1 cellular context compared by ENCODE assay signal in the genomic region with DNA sequence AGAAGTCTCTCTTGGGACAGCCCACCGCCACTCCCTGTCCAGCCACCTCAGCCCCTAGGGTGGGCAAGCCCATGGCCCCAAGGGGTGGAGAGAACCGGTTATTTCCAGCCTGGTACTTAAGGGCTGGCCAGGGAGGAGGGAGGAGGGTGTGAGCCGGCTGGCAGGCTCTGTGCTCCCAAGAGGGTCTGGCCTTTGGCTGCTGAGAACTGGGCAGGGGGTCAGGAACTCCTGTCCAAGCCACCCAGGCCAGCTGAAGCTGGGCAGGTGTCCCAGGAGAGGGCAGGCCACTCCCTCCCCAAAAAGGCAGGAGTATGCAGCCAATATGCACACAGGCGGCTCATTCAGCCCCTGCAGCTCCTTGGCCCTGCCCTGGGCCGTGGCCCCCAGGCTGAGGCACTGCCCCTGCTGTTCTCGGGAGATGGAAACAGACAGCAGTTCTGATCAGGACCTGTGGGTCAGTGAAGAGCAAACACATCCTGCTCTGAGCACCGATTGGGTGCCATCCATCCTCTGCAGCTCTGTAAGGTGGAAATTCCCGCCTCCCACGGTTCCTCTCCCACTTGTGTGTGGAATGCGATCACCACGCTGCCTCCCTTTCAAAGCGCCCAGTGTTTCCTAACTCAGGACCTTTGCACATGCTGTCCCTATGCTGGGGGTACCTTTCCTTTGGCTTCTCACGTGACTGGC.
TF ChIP-seq lines count a peak whose summit lies in the region.

No MANE protein-coding gene starts in this region.

TF ChIP-seq in HepG2, 621 proteins besides CTCF, POLR2A, EP300 and RAD21 (continues in another document):
- peak; percentile 55 for TF ChIP-seq RBM39 (IDR thresholded peaks at IDR 0.05; ENCODE audit: low read depth, low read length, poor library complexity, severe bottlenecking)
- TF ChIP-seq HNF4A (CRISPR knock-in tag; IDR thresholded peaks at IDR 0.05): no peak
- TF ChIP-seq ZNF251 (CRISPR knock-in tag; IDR thresholded peaks at IDR 0.05): no peak
- TF ChIP-seq PHF8 (CRISPR knock-in tag; IDR thresholded peaks at IDR 0.05): 0 out of 2 replicates have a peak, but pooled peaks have one; percentile 12
- TF ChIP-seq, protein P1, sequence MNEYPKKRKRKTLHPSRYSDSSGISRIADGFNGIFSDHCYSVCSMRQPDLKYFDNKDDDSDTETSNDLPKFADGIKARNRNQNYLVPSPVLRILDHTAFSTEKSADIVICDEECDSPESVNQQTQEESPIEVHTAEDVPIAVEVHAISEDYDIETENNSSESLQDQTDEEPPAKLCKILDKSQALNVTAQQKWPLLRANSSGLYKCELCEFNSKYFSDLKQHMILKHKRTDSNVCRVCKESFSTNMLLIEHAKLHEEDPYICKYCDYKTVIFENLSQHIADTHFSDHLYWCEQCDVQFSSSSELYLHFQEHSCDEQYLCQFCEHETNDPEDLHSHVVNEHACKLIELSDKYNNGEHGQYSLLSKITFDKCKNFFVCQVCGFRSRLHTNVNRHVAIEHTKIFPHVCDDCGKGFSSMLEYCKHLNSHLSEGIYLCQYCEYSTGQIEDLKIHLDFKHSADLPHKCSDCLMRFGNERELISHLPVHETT (CRISPR knock-in tag; conservative IDR thresholded peaks at IDR 0.05): no peak
- TF ChIP-seq ADNP (CRISPR knock-in tag; IDR thresholded peaks at IDR 0.05): 0 out of 2 replicates have a peak, but pooled peaks have one; percentile 42
- TF ChIP-seq NCOA2 (CRISPR knock-in tag; IDR thresholded peaks at IDR 0.05): no peak
- TF ChIP-seq ZNF737 (CRISPR knock-in tag; IDR thresholded peaks at IDR 0.05; ENCODE audit: borderline replicate concordance): no peak
- TF ChIP-seq, protein P2, sequence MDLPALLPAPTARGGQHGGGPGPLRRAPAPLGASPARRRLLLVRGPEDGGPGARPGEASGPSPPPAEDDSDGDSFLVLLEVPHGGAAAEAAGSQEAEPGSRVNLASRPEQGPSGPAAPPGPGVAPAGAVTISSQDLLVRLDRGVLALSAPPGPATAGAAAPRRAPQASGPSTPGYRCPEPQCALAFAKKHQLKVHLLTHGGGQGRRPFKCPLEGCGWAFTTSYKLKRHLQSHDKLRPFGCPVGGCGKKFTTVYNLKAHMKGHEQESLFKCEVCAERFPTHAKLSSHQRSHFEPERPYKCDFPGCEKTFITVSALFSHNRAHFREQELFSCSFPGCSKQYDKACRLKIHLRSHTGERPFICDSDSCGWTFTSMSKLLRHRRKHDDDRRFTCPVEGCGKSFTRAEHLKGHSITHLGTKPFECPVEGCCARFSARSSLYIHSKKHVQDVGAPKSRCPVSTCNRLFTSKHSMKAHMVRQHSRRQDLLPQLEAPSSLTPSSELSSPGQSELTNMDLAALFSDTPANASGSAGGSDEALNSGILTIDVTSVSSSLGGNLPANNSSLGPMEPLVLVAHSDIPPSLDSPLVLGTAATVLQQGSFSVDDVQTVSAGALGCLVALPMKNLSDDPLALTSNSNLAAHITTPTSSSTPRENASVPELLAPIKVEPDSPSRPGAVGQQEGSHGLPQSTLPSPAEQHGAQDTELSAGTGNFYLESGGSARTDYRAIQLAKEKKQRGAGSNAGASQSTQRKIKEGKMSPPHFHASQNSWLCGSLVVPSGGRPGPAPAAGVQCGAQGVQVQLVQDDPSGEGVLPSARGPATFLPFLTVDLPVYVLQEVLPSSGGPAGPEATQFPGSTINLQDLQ (CRISPR knock-in tag; IDR thresholded peaks at IDR 0.05): no peak
- TF ChIP-seq ZNF883 (CRISPR knock-in tag; IDR thresholded peaks at IDR 0.05; ENCODE audit: not compliant biosample characterization): peak; percentile 56
- no peak for TF ChIP-seq ARHGAP35 (CRISPR knock-in tag; IDR thresholded peaks at IDR 0.05; ENCODE audit: borderline replicate concordance)
- TF ChIP-seq HDAC1 (CRISPR knock-in tag; IDR thresholded peaks at IDR 0.05): no peak
- TF ChIP-seq, protein P3, sequence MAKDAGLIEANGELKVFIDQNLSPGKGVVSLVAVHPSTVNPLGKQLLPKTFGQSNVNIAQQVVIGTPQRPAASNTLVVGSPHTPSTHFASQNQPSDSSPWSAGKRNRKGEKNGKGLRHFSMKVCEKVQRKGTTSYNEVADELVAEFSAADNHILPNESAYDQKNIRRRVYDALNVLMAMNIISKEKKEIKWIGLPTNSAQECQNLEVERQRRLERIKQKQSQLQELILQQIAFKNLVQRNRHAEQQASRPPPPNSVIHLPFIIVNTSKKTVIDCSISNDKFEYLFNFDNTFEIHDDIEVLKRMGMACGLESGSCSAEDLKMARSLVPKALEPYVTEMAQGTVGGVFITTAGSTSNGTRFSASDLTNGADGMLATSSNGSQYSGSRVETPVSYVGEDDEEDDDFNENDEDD (CRISPR knock-in tag; IDR thresholded peaks at IDR 0.05; ENCODE audit: borderline replicate concordance): peak; percentile 29; the same call in 1 of the 2 replicates
- TF ChIP-seq XRCC5 (optimal IDR thresholded peaks at IDR 0.05; ENCODE audit: low read length): peak; percentile 31
- TF ChIP-seq ZNF83 (CRISPR knock-in tag; IDR thresholded peaks at IDR 0.05; ENCODE audit: borderline replicate concordance): no peak
- TF ChIP-seq RBFOX2 (IDR thresholded peaks at IDR 0.05; ENCODE audit: low read depth, low read length): no peak
- no peak for TF ChIP-seq POLR2AphosphoS5 (IDR thresholded peaks at IDR 0.05; ENCODE audit: low read depth, low read length)
- no peak for TF ChIP-seq SOX6 (IDR thresholded peaks at IDR 0.05)
- TF ChIP-seq SOX6 (CRISPR knock-in tag; IDR thresholded peaks at IDR 0.05): peak; percentile 51; the same call in 1 of the 2 replicates
- 0 out of 2 replicates have a peak, but pooled peaks have one; percentile 44 for TF ChIP-seq ZNF547 (CRISPR knock-in tag; IDR thresholded peaks at IDR 0.05)
- no peak for TF ChIP-seq DMAP1 (CRISPR knock-in tag; IDR thresholded peaks at IDR 0.05)
- TF ChIP-seq ZNF354B (CRISPR knock-in tag; IDR thresholded peaks at IDR 0.05): no peak
- TF ChIP-seq TOPORS (CRISPR knock-in tag; IDR thresholded peaks at IDR 0.05): no peak
- TF ChIP-seq BHLHE40 (IDR thresholded peaks at IDR 0.05; ENCODE audit: low read length): peak; percentile 66; the same call in 1 of the 2 replicates
- 0 out of 2 replicates have a peak, but pooled peaks have one; percentile 18 for TF ChIP-seq TBX2 (CRISPR knock-in tag; IDR thresholded peaks at IDR 0.05; ENCODE audit: borderline replicate concordance)
- no peak for TF ChIP-seq STAT5B (CRISPR knock-in tag; IDR thresholded peaks at IDR 0.05)
- 0 out of 2 replicates have a peak, but pooled peaks have one; percentile 28 for TF ChIP-seq ZNF619 (CRISPR knock-in tag; IDR thresholded peaks at IDR 0.05)
- TF ChIP-seq PLRG1 (conservative IDR thresholded peaks at IDR 0.05): no peak
- TF ChIP-seq ZNF75D (CRISPR knock-in tag; IDR thresholded peaks at IDR 0.05; ENCODE audit: borderline replicate concordance): no peak
- TF ChIP-seq, protein P4, sequence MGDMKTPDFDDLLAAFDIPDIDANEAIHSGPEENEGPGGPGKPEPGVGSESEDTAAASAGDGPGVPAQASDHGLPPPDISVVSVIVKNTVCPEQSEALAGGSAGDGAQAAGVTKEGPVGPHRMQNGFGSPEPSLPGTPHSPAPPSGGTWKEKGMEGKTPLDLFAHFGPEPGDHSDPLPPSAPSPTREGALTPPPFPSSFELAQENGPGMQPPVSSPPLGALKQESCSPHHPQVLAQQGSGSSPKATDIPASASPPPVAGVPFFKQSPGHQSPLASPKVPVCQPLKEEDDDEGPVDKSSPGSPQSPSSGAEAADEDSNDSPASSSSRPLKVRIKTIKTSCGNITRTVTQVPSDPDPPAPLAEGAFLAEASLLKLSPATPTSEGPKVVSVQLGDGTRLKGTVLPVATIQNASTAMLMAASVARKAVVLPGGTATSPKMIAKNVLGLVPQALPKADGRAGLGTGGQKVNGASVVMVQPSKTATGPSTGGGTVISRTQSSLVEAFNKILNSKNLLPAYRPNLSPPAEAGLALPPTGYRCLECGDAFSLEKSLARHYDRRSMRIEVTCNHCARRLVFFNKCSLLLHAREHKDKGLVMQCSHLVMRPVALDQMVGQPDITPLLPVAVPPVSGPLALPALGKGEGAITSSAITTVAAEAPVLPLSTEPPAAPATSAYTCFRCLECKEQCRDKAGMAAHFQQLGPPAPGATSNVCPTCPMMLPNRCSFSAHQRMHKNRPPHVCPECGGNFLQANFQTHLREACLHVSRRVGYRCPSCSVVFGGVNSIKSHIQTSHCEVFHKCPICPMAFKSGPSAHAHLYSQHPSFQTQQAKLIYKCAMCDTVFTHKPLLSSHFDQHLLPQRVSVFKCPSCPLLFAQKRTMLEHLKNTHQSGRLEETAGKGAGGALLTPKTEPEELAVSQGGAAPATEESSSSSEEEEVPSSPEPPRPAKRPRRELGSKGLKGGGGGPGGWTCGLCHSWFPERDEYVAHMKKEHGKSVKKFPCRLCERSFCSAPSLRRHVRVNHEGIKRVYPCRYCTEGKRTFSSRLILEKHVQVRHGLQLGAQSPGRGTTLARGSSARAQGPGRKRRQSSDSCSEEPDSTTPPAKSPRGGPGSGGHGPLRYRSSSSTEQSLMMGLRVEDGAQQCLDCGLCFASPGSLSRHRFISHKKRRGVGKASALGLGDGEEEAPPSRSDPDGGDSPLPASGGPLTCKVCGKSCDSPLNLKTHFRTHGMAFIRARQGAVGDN (CRISPR knock-in tag; IDR thresholded peaks at IDR 0.05): peak; percentile 62
- TF ChIP-seq, protein P5, sequence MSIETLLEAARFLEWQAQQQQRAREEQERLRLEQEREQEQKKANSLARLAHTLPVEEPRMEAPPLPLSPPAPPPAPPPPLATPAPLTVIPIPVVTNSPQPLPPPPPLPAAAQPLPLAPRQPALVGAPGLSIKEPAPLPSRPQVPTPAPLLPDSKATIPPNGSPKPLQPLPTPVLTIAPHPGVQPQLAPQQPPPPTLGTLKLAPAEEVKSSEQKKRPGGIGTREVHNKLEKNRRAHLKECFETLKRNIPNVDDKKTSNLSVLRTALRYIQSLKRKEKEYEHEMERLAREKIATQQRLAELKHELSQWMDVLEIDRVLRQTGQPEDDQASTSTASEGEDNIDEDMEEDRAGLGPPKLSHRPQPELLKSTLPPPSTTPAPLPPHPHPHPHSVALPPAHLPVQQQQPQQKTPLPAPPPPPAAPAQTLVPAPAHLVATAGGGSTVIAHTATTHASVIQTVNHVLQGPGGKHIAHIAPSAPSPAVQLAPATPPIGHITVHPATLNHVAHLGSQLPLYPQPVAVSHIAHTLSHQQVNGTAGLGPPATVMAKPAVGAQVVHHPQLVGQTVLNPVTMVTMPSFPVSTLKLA (IDR thresholded peaks at IDR 0.05): no peak
- TF ChIP-seq, protein P6, sequence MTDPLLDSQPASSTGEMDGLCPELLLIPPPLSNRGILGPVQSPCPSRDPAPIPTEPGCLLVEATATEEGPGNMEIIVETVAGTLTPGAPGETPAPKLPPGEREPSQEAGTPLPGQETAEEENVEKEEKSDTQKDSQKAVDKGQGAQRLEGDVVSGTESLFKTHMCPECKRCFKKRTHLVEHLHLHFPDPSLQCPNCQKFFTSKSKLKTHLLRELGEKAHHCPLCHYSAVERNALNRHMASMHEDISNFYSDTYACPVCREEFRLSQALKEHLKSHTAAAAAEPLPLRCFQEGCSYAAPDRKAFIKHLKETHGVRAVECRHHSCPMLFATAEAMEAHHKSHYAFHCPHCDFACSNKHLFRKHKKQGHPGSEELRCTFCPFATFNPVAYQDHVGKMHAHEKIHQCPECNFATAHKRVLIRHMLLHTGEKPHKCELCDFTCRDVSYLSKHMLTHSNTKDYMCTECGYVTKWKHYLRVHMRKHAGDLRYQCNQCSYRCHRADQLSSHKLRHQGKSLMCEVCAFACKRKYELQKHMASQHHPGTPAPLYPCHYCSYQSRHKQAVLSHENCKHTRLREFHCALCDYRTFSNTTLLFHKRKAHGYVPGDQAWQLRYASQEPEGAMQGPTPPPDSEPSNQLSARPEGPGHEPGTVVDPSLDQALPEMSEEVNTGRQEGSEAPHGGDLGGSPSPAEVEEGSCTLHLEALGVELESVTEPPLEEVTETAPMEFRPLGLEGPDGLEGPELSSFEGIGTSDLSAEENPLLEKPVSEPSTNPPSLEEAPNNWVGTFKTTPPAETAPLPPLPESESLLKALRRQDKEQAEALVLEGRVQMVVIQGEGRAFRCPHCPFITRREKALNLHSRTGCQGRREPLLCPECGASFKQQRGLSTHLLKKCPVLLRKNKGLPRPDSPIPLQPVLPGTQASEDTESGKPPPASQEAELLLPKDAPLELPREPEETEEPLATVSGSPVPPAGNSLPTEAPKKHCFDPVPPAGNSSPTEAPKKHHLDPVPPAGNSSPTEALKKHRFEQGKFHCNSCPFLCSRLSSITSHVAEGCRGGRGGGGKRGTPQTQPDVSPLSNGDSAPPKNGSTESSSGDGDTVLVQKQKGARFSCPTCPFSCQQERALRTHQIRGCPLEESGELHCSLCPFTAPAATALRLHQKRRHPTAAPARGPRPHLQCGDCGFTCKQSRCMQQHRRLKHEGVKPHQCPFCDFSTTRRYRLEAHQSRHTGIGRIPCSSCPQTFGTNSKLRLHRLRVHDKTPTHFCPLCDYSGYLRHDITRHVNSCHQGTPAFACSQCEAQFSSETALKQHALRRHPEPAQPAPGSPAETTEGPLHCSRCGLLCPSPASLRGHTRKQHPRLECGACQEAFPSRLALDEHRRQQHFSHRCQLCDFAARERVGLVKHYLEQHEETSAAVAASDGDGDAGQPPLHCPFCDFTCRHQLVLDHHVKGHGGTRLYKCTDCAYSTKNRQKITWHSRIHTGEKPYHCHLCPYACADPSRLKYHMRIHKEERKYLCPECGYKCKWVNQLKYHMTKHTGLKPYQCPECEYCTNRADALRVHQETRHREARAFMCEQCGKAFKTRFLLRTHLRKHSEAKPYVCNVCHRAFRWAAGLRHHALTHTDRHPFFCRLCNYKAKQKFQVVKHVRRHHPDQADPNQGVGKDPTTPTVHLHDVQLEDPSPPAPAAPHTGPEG (CRISPR knock-in tag; IDR thresholded peaks at IDR 0.05): no peak
- peak; percentile 93 for TF ChIP-seq ZMYM3 (CRISPR knock-in tag; IDR thresholded peaks at IDR 0.05)
- TF ChIP-seq MED1 (CRISPR knock-in tag; IDR thresholded peaks at IDR 0.05): no peak
- peak; percentile 12; the same call in 1 of the 2 replicates for TF ChIP-seq POGZ (CRISPR knock-in tag; IDR thresholded peaks at IDR 0.05)
- no peak for TF ChIP-seq ZNF17 (CRISPR knock-in tag; IDR thresholded peaks at IDR 0.05)
- TF ChIP-seq SNAI1 (CRISPR knock-in tag; IDR thresholded peaks at IDR 0.05; ENCODE audit: borderline replicate concordance): no peak
- TF ChIP-seq YEATS2 (CRISPR knock-in tag; IDR thresholded peaks at IDR 0.05; ENCODE audit: borderline replicate concordance): no peak
- TF ChIP-seq THAP11 (CRISPR knock-in tag; IDR thresholded peaks at IDR 0.05): no peak
- TF ChIP-seq, protein P7, sequence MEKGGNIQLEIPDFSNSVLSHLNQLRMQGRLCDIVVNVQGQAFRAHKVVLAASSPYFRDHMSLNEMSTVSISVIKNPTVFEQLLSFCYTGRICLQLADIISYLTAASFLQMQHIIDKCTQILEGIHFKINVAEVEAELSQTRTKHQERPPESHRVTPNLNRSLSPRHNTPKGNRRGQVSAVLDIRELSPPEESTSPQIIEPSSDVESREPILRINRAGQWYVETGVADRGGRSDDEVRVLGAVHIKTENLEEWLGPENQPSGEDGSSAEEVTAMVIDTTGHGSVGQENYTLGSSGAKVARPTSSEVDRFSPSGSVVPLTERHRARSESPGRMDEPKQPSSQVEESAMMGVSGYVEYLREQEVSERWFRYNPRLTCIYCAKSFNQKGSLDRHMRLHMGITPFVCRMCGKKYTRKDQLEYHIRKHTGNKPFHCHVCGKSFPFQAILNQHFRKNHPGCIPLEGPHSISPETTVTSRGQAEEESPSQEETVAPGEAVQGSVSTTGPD (CRISPR knock-in tag; IDR thresholded peaks at IDR 0.05): no peak
